26 cellular contexts compared by ENCODE assay signal in the genomic region with DNA sequence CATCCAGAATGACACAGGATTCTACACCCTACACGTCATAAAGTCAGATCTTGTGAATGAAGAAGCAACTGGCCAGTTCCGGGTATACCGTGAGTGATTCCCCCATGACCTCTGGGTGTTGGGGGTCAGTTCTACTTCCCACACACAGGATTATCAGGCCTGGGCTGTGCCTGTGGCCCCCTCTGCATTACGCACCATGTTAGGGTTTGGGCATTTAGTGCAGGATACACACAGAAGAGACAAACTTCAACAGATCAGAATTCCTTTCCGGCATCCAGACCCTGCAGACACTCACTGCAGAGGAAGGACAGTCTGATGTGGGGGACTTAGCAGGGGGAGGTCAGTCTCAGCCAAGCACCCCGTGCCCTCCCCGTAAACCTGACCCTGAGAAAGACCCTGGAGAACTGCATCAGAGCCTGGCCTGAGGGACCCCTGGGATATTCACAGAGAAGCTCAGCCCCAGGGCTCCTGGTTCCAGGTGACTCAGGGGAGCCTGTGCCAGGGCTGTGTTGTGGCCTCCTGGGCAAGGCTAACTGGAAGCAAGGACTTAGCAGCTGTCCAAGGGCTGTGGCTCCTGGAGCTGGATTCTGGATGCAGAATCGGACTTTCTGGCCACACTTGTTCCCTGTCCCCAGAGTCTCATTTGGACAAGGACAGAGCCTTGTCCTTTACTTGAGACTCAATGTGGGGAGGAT. TPM values are rescaled to one million over a fixed set of nuclear protein-coding genes. Genes with fewer than 3 reads are reported as not detected.
A peak's percentile ranks its signal among the peaks of the same experiment; 100 is the strongest.
DNase-seq lines count a peak whose midpoint lies in the region; ATAC-seq and TF ChIP-seq lines count a peak whose summit lies in the region.
"Had no signal": no experiment of that assay in that cellular context is flagged by ENCODE, and none has a peak within 500 bp of the region (broad histone marks: within the 10 kb centered on the region; RNA-seq: fewer than 3 reads in every experiment).

No MANE protein-coding gene starts in this region.

- TF ChIP-seq CTCF in esophagus squamous epithelium (IDR thresholded peaks at IDR 0.05), result no peak

- H3K9ac ChIP-seq in mucosa of stomach (ENCODE audit: low read length), result peak overlapping the region; percentile 74
- H3K9ac ChIP-seq: GM23248 had no signal

- no peak for ATAC-seq in activated T-cell treated with anti-CD3 and anti-CD28 coated beads, Interleukin-2, amount 50 U/mL, for 72 hours (replicated peaks in 1 of 2)
- ATAC-seq: GM12878 had no signal

- peaks cover 5% of the 10 kb centered on the region for H3K4me1 Mint-ChIP-seq in activated T-cell treated with anti-CD3 and anti-CD28 coated beads, Interleukin-2, amount 50 U/mL, for 24 hours (ENCODE audit: low read depth)
- H3K4me1 Mint-ChIP-seq in activated T-cell treated with anti-CD3 and anti-CD28 coated beads, Interleukin-2, amount 50 U/mL, for 72 hours (ENCODE audit: low read depth), result peaks cover 7% of the 10 kb centered on the region
- H3K4me1 Mint-ChIP-seq: H9 had no signal

- peak; percentile 9 for DNase-seq in activated T-cell treated with anti-CD3 and anti-CD28 coated beads, Interleukin-2, amount 50 U/mL, for 24 hours
- no peak for DNase-seq in activated T-cell treated with anti-CD3 and anti-CD28 coated beads, Interleukin-2, amount 50 U/mL, for 72 hours
- DNase-seq in esophagus squamous epithelium (lab: John Stamatoyannopoulos, UW) (no peak), ureter (ENCODE audit: low spot score) (peak; percentile 25), AML-193 (lab: John Stamatoyannopoulos, UW) (no peak), GM03348 (ENCODE audit: low spot score) (no peak), C1 segment of cervical spinal cord (lab: John Stamatoyannopoulos, UW) (no peak)
- DNase-seq: CD4-positive, CD25-positive, alpha-beta regulatory T cell; DMS79; GM23248; H9; HFFc6; KBM-7; NCI-H1092; NCI-H1436; NCI-H1930; NCI-H69; PC-9; RPMI8226; SHP77 had no signal

- H3K4me3 ChIP-seq in esophagus squamous epithelium (peak overlapping the region; percentile 7 to 38 (median 34)), mucosa of stomach (ENCODE audit: low read length) (peak overlapping the region; percentile 35)
- H3K4me3 ChIP-seq: GM12878, GM23248, PC-9 had no signal

- no peaks in the 10 kb centered on the region for H3K9me3 ChIP-seq in esophagus squamous epithelium
- H3K9me3 ChIP-seq in mucosa of stomach (ENCODE audit: control insufficient read depth, low read length), result no peaks in the 10 kb centered on the region

- peaks cover 0 to 4% (median 0%) of the 10 kb centered on the region in 3 donors for H3K36me3 ChIP-seq in esophagus squamous epithelium
- peaks cover 10% of the 10 kb centered on the region for H3K36me3 ChIP-seq in mucosa of stomach (ENCODE audit: control insufficient read depth, insufficient read depth, low read length)

- no peaks in the 10 kb centered on the region for H3K9me3 Mint-ChIP-seq in activated T-cell treated with anti-CD3 and anti-CD28 coated beads, Interleukin-2, amount 50 U/mL, for 24 hours
- H3K9me3 Mint-ChIP-seq in activated T-cell treated with anti-CD3 and anti-CD28 coated beads, Interleukin-2, amount 50 U/mL, for 72 hours, result no peaks in the 10 kb centered on the region
- H3K9me3 Mint-ChIP-seq: CD4-positive, CD25-positive, alpha-beta regulatory T cell; HFFc6 had no signal

- peaks cover 0 to 8% (median 0%) of the 10 kb centered on the region in 3 donors for H3K4me1 ChIP-seq in esophagus squamous epithelium
- H3K4me1 ChIP-seq in mucosa of stomach (ENCODE audit: control insufficient read depth, insufficient read depth, low read length), result peaks cover 17% of the 10 kb centered on the region

- H3K36me3 Mint-ChIP-seq in activated T-cell treated with anti-CD3 and anti-CD28 coated beads, Interleukin-2, amount 50 U/mL, for 24 hours (ENCODE audit: low read depth), result no peaks in the 10 kb centered on the region
- no peaks in the 10 kb centered on the region for H3K36me3 Mint-ChIP-seq in activated T-cell treated with anti-CD3 and anti-CD28 coated beads, Interleukin-2, amount 50 U/mL, for 72 hours (ENCODE audit: insufficient read depth in 2 of 2)
- H3K36me3 Mint-ChIP-seq: CD4-positive, CD25-positive, alpha-beta regulatory T cell had no signal

- H3K27me3 Mint-ChIP-seq in activated T-cell treated with anti-CD3 and anti-CD28 coated beads, Interleukin-2, amount 50 U/mL, for 24 hours, result peaks cover 78% of the 10 kb centered on the region
- H3K27me3 Mint-ChIP-seq in activated T-cell treated with anti-CD3 and anti-CD28 coated beads, Interleukin-2, amount 50 U/mL, for 72 hours (ENCODE audit: low read depth), result peaks cover 67% of the 10 kb centered on the region

- peak overlapping the region in 1 of 4 donors; percentile 6 for H3K27ac ChIP-seq in esophagus squamous epithelium
- H3K27ac ChIP-seq: GM23248, HL-60, PC-9 had no signal

- WGBS in esophagus squamous epithelium, 2 donors, result 77% methylated on average over 7 of the region's 8 CpGs; no CpG with 5 or more reads in 1 of the 2 donors

- intact Hi-C loops in esophagus squamous epithelium (cut with DNase I), result no loop called here

- H3K4me3 Mint-ChIP-seq in activated T-cell treated with anti-CD3 and anti-CD28 coated beads, Interleukin-2, amount 50 U/mL, for 24 hours, result no peak overlapping the region
- no peak overlapping the region for H3K4me3 Mint-ChIP-seq in activated T-cell treated with anti-CD3 and anti-CD28 coated beads, Interleukin-2, amount 50 U/mL, for 72 hours
- H3K4me3 Mint-ChIP-seq: B cell; CD4-positive, CD25-positive, alpha-beta regulatory T cell; H9; HFFc6 had no signal

- H3K27me3 ChIP-seq in esophagus squamous epithelium, result peaks cover 0 to 75% (median 0%) of the 10 kb centered on the region in 4 donors
- H3K27me3 ChIP-seq in mucosa of stomach (ENCODE audit: control insufficient read depth, insufficient read depth, low read length), result no peaks in the 10 kb centered on the region

- no peak for TF ChIP-seq POLR2A in esophagus squamous epithelium (IDR thresholded peaks at IDR 0.05)

- H3K27ac Mint-ChIP-seq in activated T-cell treated with anti-CD3 and anti-CD28 coated beads, Interleukin-2, amount 50 U/mL, for 24 hours, result no peak overlapping the region
- H3K27ac Mint-ChIP-seq in activated T-cell treated with anti-CD3 and anti-CD28 coated beads, Interleukin-2, amount 50 U/mL, for 72 hours, result no peak overlapping the region
- H3K27ac Mint-ChIP-seq: B cell, H9, HFFc6 had no signal

RNA-seq across cellular contexts. Expression of a gene that starts 1.7 kb away (rescaled TPM):
- not detected for total RNA-seq in activated T-cell treated with anti-CD3 and anti-CD28 coated beads, Interleukin-2, amount 50 U/mL, for 72 hours
- 100 to 1,000 TPM in 3 of 4 donors, 10 to 100 TPM in 1; 86.4 to 374 (median 293) TPM for total RNA-seq in esophagus squamous epithelium
- 0.36 TPM for total RNA-seq in ureter
- total RNA-seq: A172; B cell; CD4-positive, CD25-positive, alpha-beta regulatory T cell; GM23248; H9; NCI-H460 had no signal

RNA-seq across cellular contexts. Expression of a gene that starts 22.0 kb away (rescaled TPM):
- not detected for total RNA-seq in activated T-cell treated with anti-CD3 and anti-CD28 coated beads, Interleukin-2, amount 50 U/mL, for 72 hours
- 100 to 1,000 TPM in 2 of 4 donors, 10 to 100 TPM in 2; 10.5 to 103 (median 76.7) TPM for total RNA-seq in esophagus squamous epithelium
- 0.36 TPM for total RNA-seq in ureter
- total RNA-seq: A172; B cell; CD4-positive, CD25-positive, alpha-beta regulatory T cell; GM12878; GM23248; H9; HFFc6; NCI-H460; PC-9 had no signal

RNA-seq across cellular contexts. Expression of a gene that starts 45.2 kb away (rescaled TPM):
- total RNA-seq in activated T-cell treated with anti-CD3 and anti-CD28 coated beads, Interleukin-2, amount 50 U/mL, for 72 hours, result not detected
- total RNA-seq in esophagus squamous epithelium (100 to 1,000 TPM in 3 of 4 donors, 10 to 100 TPM in 1; 70.8 to 288 (median 176) TPM), ureter (0.86 TPM)
- total RNA-seq: A172; B cell; CD4-positive, CD25-positive, alpha-beta regulatory T cell; GM23248; H9; HFFc6; NCI-H460 had no signal

Comparison
In these comparisons a context has a peak if more than half of its experiments do, and no peak if none do; other contexts are left out.
1. DNase-seq: peak in activated T-cell treated with anti-CD3 and anti-CD28 coated beads, Interleukin-2, amount 50 U/mL, for 24 hours (single experiment) and ureter (single experiment); none in activated T-cell treated with anti-CD3 and anti-CD28 coated beads, Interleukin-2, amount 50 U/mL, for 72 hours (0 of 2), esophagus squamous epithelium (single experiment), AML-193 (0 of 2), GM03348 (single experiment) and C1 segment of cervical spinal cord (0 of 14).
2. RNA of a gene that starts 1.7 kb away (total RNA-seq): 86.4 to 374 TPM in esophagus squamous epithelium; 0.36 TPM in ureter (single experiment) and not detected in activated T-cell treated with anti-CD3 and anti-CD28 coated beads, Interleukin-2, amount 50 U/mL, for 72 hours; every median in the first group is over 10 times any median in the second.
3. RNA of a gene that starts 45.2 kb away (total RNA-seq): 70.8 to 288 TPM in esophagus squamous epithelium; 0.86 TPM in ureter (single experiment) and not detected in activated T-cell treated with anti-CD3 and anti-CD28 coated beads, Interleukin-2, amount 50 U/mL, for 72 hours; every median in the first group is over 10 times any median in the second.